ENCODE assay signal across 24 cellular contexts in genomic region chr3:138062626-138063025, GRCh38. TPM values are rescaled to one million over a fixed set of nuclear protein-coding genes. Genes with fewer than 3 reads are reported as not detected.
DNase-seq lines count a peak whose midpoint lies in the region; ATAC-seq and TF ChIP-seq lines count a peak whose summit lies in the region.
"Had no signal": no experiment of that assay in that cellular context is flagged by ENCODE, and none has a peak within 500 bp of the region (broad histone marks: within the 10 kb centered on the region; RNA-seq: fewer than 3 reads in every experiment).

No MANE protein-coding gene starts in this region.

- H3K27ac Mint-ChIP-seq in progenitor cell of endocrine pancreas, result peak overlapping the region; percentile 13
- H3K27ac Mint-ChIP-seq: endodermal cell; memory B cell; naive thymus-derived CD4-positive, alpha-beta T cell had no signal

- no peaks in the 10 kb centered on the region for H3K27me3 Mint-ChIP-seq in progenitor cell of endocrine pancreas

- H3K4me1 Mint-ChIP-seq in progenitor cell of endocrine pancreas (ENCODE audit: low read depth), result peaks cover 17% of the 10 kb centered on the region
- H3K4me1 Mint-ChIP-seq: endodermal cell had no signal

- DNase-seq in NCI-H2029 (lab: John Stamatoyannopoulos, UW) (peak; percentile 12), NCI-H2029 treated with DMSO at 0.1 percent for 48 hours (lab: John Stamatoyannopoulos, UW) (no peak), SK-N-SH (no peak), fibroblast of lung (ENCODE audit: low read depth in 2 of 2) (peak; percentile 44 to 70), progenitor cell of endocrine pancreas (ENCODE audit: low spot score, unreplicated experiment) (no peak), NCI-H1694 (lab: John Stamatoyannopoulos, UW) (no peak), SKM-1 treated with dmso at 0.1 percent for 144 hours (lab: John Stamatoyannopoulos, UW; ENCODE audit: unreplicated experiment) (no peak)
- DNase-seq: 8988T; activated gamma-delta T cell treated with Interleukin-2 at 50 U/mL for 16 hours; aorta; DMS 273 treated with DMSO at 0.1 percent for 48 hours; endodermal cell; kidney glomerular epithelial cell; naive thymus-derived CD4-positive, alpha-beta T cell; NCI-H187 treated with DMSO at 0.1 percent for 48 hours; NCI-H510A; Right ventricle myocardium superior; stimulated activated CD4-positive, alpha-beta T cell treated with anti-CD3 and anti-CD28 coated beads, Interleukin-4, amount 100 ng/mL, for 24 hours had no signal

- ATAC-seq in HG03378 (IDR thresholded peaks at IDR 0.05; ENCODE audit: unreplicated experiment), result no peak
- ATAC-seq: naive thymus-derived CD4-positive, alpha-beta T cell had no signal

- no peak overlapping the region for H3K4me3 Mint-ChIP-seq in progenitor cell of endocrine pancreas (ENCODE audit: low read depth)
- H3K4me3 Mint-ChIP-seq: endodermal cell; memory B cell; naive thymus-derived CD4-positive, alpha-beta T cell had no signal

- H3K36me3 Mint-ChIP-seq in progenitor cell of endocrine pancreas (ENCODE audit: insufficient read depth), result peaks cover 26% of the 10 kb centered on the region
- H3K36me3 Mint-ChIP-seq: memory B cell; naive thymus-derived CD4-positive, alpha-beta T cell had no signal

- H2AFZ ChIP-seq in SK-N-SH (ENCODE audit: low read depth) (no peak overlapping the region), fibroblast of lung (ENCODE audit: low read length) (no peak overlapping the region)

- no peak; a peak in 1 of 4 replicates for TF ChIP-seq EP300 in SK-N-SH (IDR thresholded peaks at IDR 0.05; ENCODE audit: borderline replicate concordance in 1 of 2, low read depth in 1 of 2, low read length in 1 of 2)

- peak overlapping the region in 1 of 2 experiments; percentile 28; a peak in 1 of 4 replicates for H3K27ac ChIP-seq in SK-N-SH (ENCODE audit: low read depth in 2 of 2, low read length in 1 of 2)
- no peak overlapping the region for H3K27ac ChIP-seq in fibroblast of lung (ENCODE audit: insufficient read depth, low read length)
- H3K27ac ChIP-seq: C4-2B had no signal

- no peaks in the 10 kb centered on the region for H3K9me2 ChIP-seq in SK-N-SH

- no peaks in the 10 kb centered on the region for H3K9me3 Mint-ChIP-seq in progenitor cell of endocrine pancreas (ENCODE audit: low read depth)
- H3K9me3 Mint-ChIP-seq: endodermal cell; memory B cell; naive thymus-derived CD4-positive, alpha-beta T cell had no signal

- H3K4me3 ChIP-seq in SK-N-SH (ENCODE audit: low read depth in 2 of 2, low read length in 1 of 2), result no peak overlapping the region
- no peak overlapping the region for H3K4me3 ChIP-seq in fibroblast of lung (replicated peaks in 1 of 4; ENCODE audit: control extremely low read depth in 1 of 4, insufficient read depth in 1 of 4, low read depth in 3 of 4, low read length in 4 of 4)

- H3K9ac ChIP-seq in SK-N-SH, result no peak overlapping the region
- H3K9ac ChIP-seq in fibroblast of lung (ENCODE audit: insufficient read depth, low read length), result no peak overlapping the region

- no peaks in the 10 kb centered on the region for H3K27me3 ChIP-seq in SK-N-SH (ENCODE audit: insufficient read depth)
- H3K27me3 ChIP-seq in fibroblast of lung (ENCODE audit: control insufficient read depth, insufficient read depth, low read length), result no peaks in the 10 kb centered on the region

- POLR2A ChIA-PET in SK-N-SH (lab: Yijun Ruan, JAX), result no interaction called here

- H3K4me1 ChIP-seq in SK-N-SH (ENCODE audit: control insufficient read depth in 1 of 2, insufficient read depth in 2 of 2, low read depth in 1 of 2, low read length in 1 of 2), result peaks cover 3 to 8% of the 10 kb centered on the region in 2 experiments; a peak in 3 of 4 replicates
- H3K4me1 ChIP-seq in fibroblast of lung (ENCODE audit: control insufficient read depth, extremely low read depth, insufficient read depth, low read length), result peaks cover 4% of the 10 kb centered on the region

- no peak for TF ChIP-seq CTCF in SK-N-SH (IDR thresholded peaks at IDR 0.05)
- TF ChIP-seq CTCF in fibroblast of lung (conservative IDR thresholded peaks at IDR 0.05 in 1 of 2, IDR thresholded peaks at IDR 0.05 in 1 of 2; ENCODE audit: low read depth in 1 of 2, low read length in 2 of 2), result no peak
- TF ChIP-seq CTCF in progenitor cell of endocrine pancreas (IDR thresholded peaks at IDR 0.05; ENCODE audit: unreplicated experiment), result no peak

- CTCF ChIA-PET in SK-N-SH (lab: Yijun Ruan, JAX), result interaction anchor here (1.5 to 2.4 kb wide), 2 partner anchors 11 to 56 kb away, joined by 9 to 14 read pairs; no protein-coding TSS in a partner anchor

- H4K20me1 ChIP-seq in SK-N-SH (ENCODE audit: insufficient read depth) (peaks cover 10% of the 10 kb centered on the region; the same call in 1 of the 2 replicates), fibroblast of lung (ENCODE audit: control insufficient read depth, extremely low read depth, insufficient read depth, low read length) (no peaks in the 10 kb centered on the region)

- peaks cover 50 to 55% of the 10 kb centered on the region in 2 experiments for H3K36me3 ChIP-seq in SK-N-SH (replicated peaks in 1 of 2; ENCODE audit: control insufficient read depth in 1 of 2, insufficient read depth in 2 of 2, low read length in 1 of 2)
- H3K36me3 ChIP-seq in fibroblast of lung (ENCODE audit: control insufficient read depth, insufficient read depth, low read length), result peaks cover 8% of the 10 kb centered on the region

- 36% methylated on average over 1 of the region's 1 CpG for WGBS in SK-N-SH (ENCODE audit: low lambda C conversion rate)

- no peaks in the 10 kb centered on the region for H3K79me2 ChIP-seq in SK-N-SH (ENCODE audit: insufficient read depth)
- no peaks in the 10 kb centered on the region for H3K79me2 ChIP-seq in fibroblast of lung (ENCODE audit: control insufficient read depth, insufficient read depth, low read length)

- H3K9me3 ChIP-seq in SK-N-SH, result no peaks in the 10 kb centered on the region
- H3K9me3 ChIP-seq in fibroblast of lung (ENCODE audit: control insufficient read depth, insufficient read depth, low read depth, low read length), result no peaks in the 10 kb centered on the region

- H3F3A ChIP-seq in SK-N-SH (replicated peaks; ENCODE audit: insufficient read depth), result peaks cover 10% of the 10 kb centered on the region

- TF ChIP-seq RAD21 in SK-N-SH (IDR thresholded peaks at IDR 0.05; ENCODE audit: low read length), result no peak

- H3K4me2 ChIP-seq in SK-N-SH, result peak overlapping the region; percentile 53
- no peak overlapping the region for H3K4me2 ChIP-seq in fibroblast of lung (ENCODE audit: extremely low read depth, insufficient read depth, low read length)

TF ChIP-seq in SK-N-SH, 30 proteins besides CTCF, POLR2A, EP300 and RAD21 (continues in another document):
- TF ChIP-seq TCF12 (IDR thresholded peaks at IDR 0.05), result peak; percentile 26; the same call in 1 of the 2 replicates
- TF ChIP-seq TEAD4 (IDR thresholded peaks at IDR 0.05; ENCODE audit: borderline replicate concordance, insufficient read depth), result no peak
- TF ChIP-seq REST (IDR thresholded peaks at IDR 0.05; ENCODE audit: low read depth, low read length), result peak; percentile 42; the same call in 1 of the 2 replicates
- TF ChIP-seq IRF3 (IDR thresholded peaks at IDR 0.05; ENCODE audit: low read depth, low read length), result no peak
- no peak for TF ChIP-seq SMC3 (IDR thresholded peaks at IDR 0.05; ENCODE audit: low read depth, low read length)

RNA-seq across cellular contexts. Expression of gene CLDN18, which starts 52.7 kb away (rescaled TPM):
- polyA plus RNA-seq in SK-N-SH (2012; rRNA removed), result not detected in 2 replicates
- polyA plus RNA-seq in SK-N-SH (2012; cell fraction: cytosol; rRNA removed), result not detected in 2 replicates
- polyA plus RNA-seq in SK-N-SH (2012; cell fraction: nucleus; rRNA removed), result not detected in 2 replicates
- total RNA-seq in fibroblast of lung, result not detected in 2 replicates
- polyA plus RNA-seq in fibroblast of lung, result not detected in 2 replicates
- 0.10 TPM in 1 of 2 replicates, not detected in the other for polyA plus RNA-seq in fibroblast of lung (2012)
- not detected in 2 replicates for polyA minus RNA-seq in fibroblast of lung (ENCODE audit: low replicate concordance)
- 19.5 and 22.2 TPM in 2 replicates for total RNA-seq in progenitor cell of endocrine pancreas
- total RNA-seq: aorta; frontal cortex; naive thymus-derived CD4-positive, alpha-beta T cell; Right ventricle myocardium superior; T-helper 1 cell treated with Interleukin-12 subunit alpha and Interleukin-12 subunit beta and Interleukin-4 antibody, amounts not matched to agents 30 ng/mL and 1 ng/mL, for 36 hours; urinary bladder had no signal
- polyA plus RNA-seq: naive thymus-derived CD4-positive, alpha-beta T cell; urinary bladder had no signal

RNA-seq across cellular contexts. Expression of gene DZIP1L, which starts 52.8 kb away (rescaled TPM):
- 6.4 and 8.0 TPM in 2 replicates for polyA plus RNA-seq in SK-N-SH (2012; rRNA removed)
- polyA plus RNA-seq in SK-N-SH (2012; cell fraction: cytosol; rRNA removed), result 2.7 and 3.3 TPM in 2 replicates
- polyA plus RNA-seq in SK-N-SH (2012; cell fraction: nucleus; rRNA removed), result 42.4 and 46.4 TPM in 2 replicates
- total RNA-seq in fibroblast of lung, result 16.9 and 22.6 TPM in 2 replicates
- polyA plus RNA-seq in fibroblast of lung, result 5.2 and 8.9 TPM in 2 replicates
- 5.3 and 8.2 TPM in 2 replicates for polyA plus RNA-seq in fibroblast of lung (2012)
- 11.9 and 28.9 TPM in 2 replicates for polyA minus RNA-seq in fibroblast of lung (ENCODE audit: low replicate concordance)
- 81.9 and 85.7 TPM in 2 replicates for total RNA-seq in progenitor cell of endocrine pancreas
- polyA plus RNA-seq: naive thymus-derived CD4-positive, alpha-beta T cell had no signal

Comparison
In these comparisons a context has a peak if more than half of its experiments do, and no peak if none do; other contexts are left out.
1. DNase-seq: peak in NCI-H2029 (single experiment) and fibroblast of lung (2 of 2); none in NCI-H2029 treated with DMSO at 0.1 percent for 48 hours (single experiment), SK-N-SH (single experiment), progenitor cell of endocrine pancreas (single experiment), NCI-H1694 (single experiment) and SKM-1 treated with dmso at 0.1 percent for 144 hours (single experiment).
2. RNA of gene CLDN18, which starts 52.7 kb away (total RNA-seq): 19.5 to 22.2 TPM in progenitor cell of endocrine pancreas; not detected in fibroblast of lung; every median in the first group is over 10 times any median in the second.